27 cellular contexts compared by ENCODE assay signal in genomic region chr2:216914491-216914890, GRCh38. TPM values are rescaled to one million over a fixed set of nuclear protein-coding genes. Genes with fewer than 3 reads are reported as not detected.
"Had no signal": no experiment of that assay in that cellular context is flagged by ENCODE, and none has a peak within 500 bp of the region (broad histone marks: within the 10 kb centered on the region; RNA-seq: fewer than 3 reads in every experiment).

No MANE protein-coding gene starts in this region.

- H3K9me3 ChIP-seq: SJSA1, SK-N-SH had no signal

- H3K4me1 ChIP-seq: SJSA1 had no signal

- H3K4me3 ChIP-seq: SJSA1 had no signal

- H3K27me3 ChIP-seq: SJSA1 had no signal

- DNase-seq: KBM-7, MV-4-11, NCI-H1048, NCI-H1105, NCI-H1417, NCI-H1436 treated with DMSO at 0.1 percent for 48 hours, NCI-H1694, NCI-H187 treated with DMSO at 0.1 percent for 48 hours, NCI-H2081, NCI-H2107, NCI-H2171, NCI-H226, NCI-H446, NCI-H510A, NCI-H524 treated with DMSO at 0.1 percent for 48 hours, NCI-H69, NCI-H774, Right ventricle myocardium superior, RPMI8226, SIG-M5, SK-N-SH, SW 1271 had no signal

- ATAC-seq: HepG2 had no signal

- H3K9ac ChIP-seq: SK-N-SH had no signal

- H3K36me3 ChIP-seq: SJSA1 had no signal

- H3K27ac ChIP-seq: SJSA1 had no signal

RNA-seq across cellular contexts. Expression of gene TNP1, which starts 54.6 kb away (rescaled TPM):
- total RNA-seq: HepG2, HT1080, LHCN-M2, MCF 10A, Right ventricle myocardium superior, SJSA1 had no signal
- polyA plus RNA-seq: HepG2, SK-N-SH had no signal
